In genomic region chr4:8160233-8160560, GRCh38 we compare ENCODE assay signal across 16 cellular contexts. TPM values are rescaled to one million over a fixed set of nuclear protein-coding genes. Genes with fewer than 3 reads are reported as not detected.
A peak's percentile ranks its signal among the peaks of the same experiment; 100 is the strongest.
DNase-seq lines count a peak whose midpoint lies in the region; ATAC-seq and TF ChIP-seq lines count a peak whose summit lies in the region.
"Had no signal": no experiment of that assay in that cellular context is flagged by ENCODE, and none has a peak within 500 bp of the region (broad histone marks: within the 10 kb centered on the region; RNA-seq: fewer than 3 reads in every experiment).

No MANE protein-coding gene starts in this region.

- H3K27me3 ChIP-seq in endodermal cell (ENCODE audit: control insufficient read depth, insufficient read depth, low read length, poor library complexity, severe bottlenecking): peaks cover 52% of the 10 kb centered on the region
- H3K27me3 ChIP-seq in gastrocnemius medialis: no peaks in the 10 kb centered on the region

- TF ChIP-seq POLR2A in gastrocnemius medialis (IDR thresholded peaks at IDR 0.05): no peak

- in situ Hi-C loops in gastrocnemius medialis (cut with MboI; ENCODE audit: low sequenced_read_pairs in 4 of 4): loop anchor here in 3 of 4 donors (10.0 kb wide), 1 partner anchor 55 kb away; no protein-coding TSS in a partner anchor

- no peak overlapping the region for H3K9ac ChIP-seq in endodermal cell (ENCODE audit: extremely low read depth, low read length, poor library complexity, severe bottlenecking)

- CTCF ChIA-PET in activated naive CD4-positive, alpha-beta T cell treated with anti-CD3 and anti-CD28 coated beads, Interleukin-2, amount 10 ng/mL, durations not matched to agents 7 days and 5 days (lab: Charles Lee): no interaction called here

- ATAC-seq in activated naive CD4-positive, alpha-beta T cell treated with anti-CD3 and anti-CD28 coated beads, Interleukin-2, amount 50 U/mL, for 72 hours: no peak
- ATAC-seq in gastrocnemius medialis (no peak), omental fat pad (ENCODE audit: low FRiP score) (no peak), GM18907 (IDR thresholded peaks at IDR 0.05; ENCODE audit: unreplicated experiment) (no peak)

- H3K9me3 Mint-ChIP-seq in activated naive CD4-positive, alpha-beta T cell treated with anti-CD3 and anti-CD28 coated beads, Interleukin-2, amount 10 ng/mL, durations not matched to agents 7 days and 5 days: no peaks in the 10 kb centered on the region
- H3K9me3 Mint-ChIP-seq in activated naive CD4-positive, alpha-beta T cell treated with anti-CD3 and anti-CD28 coated beads, Interleukin-2, amount 50 U/mL, for 72 hours: no peaks in the 10 kb centered on the region
- H3K9me3 Mint-ChIP-seq in IgD-negative memory B cell (no peaks in the 10 kb centered on the region), endodermal cell (no peaks in the 10 kb centered on the region)
- H3K9me3 Mint-ChIP-seq: activated T-cell treated with anti-CD3 and anti-CD28 coated beads, Interleukin-2, amount 50 U/mL, for 24 hours had no signal

- peaks cover 64% of the 10 kb centered on the region for H3K27me3 Mint-ChIP-seq in activated naive CD4-positive, alpha-beta T cell treated with anti-CD3 and anti-CD28 coated beads, Interleukin-2, amount 10 ng/mL, durations not matched to agents 7 days and 5 days
- H3K27me3 Mint-ChIP-seq in IgD-negative memory B cell (peaks cover 12% of the 10 kb centered on the region), endodermal cell (ENCODE audit: insufficient read depth) (peaks cover 52% of the 10 kb centered on the region)

- no peaks in the 10 kb centered on the region for H3K4me1 ChIP-seq in endodermal cell (ENCODE audit: control insufficient read depth, insufficient read depth, low read length)
- peaks cover 61 to 65% of the 10 kb centered on the region in 2 donors for H3K4me1 ChIP-seq in gastrocnemius medialis

- no peak overlapping the region for H3K27ac ChIP-seq in endodermal cell (ENCODE audit: low read depth, low read length)
- H3K27ac ChIP-seq in gastrocnemius medialis: peak overlapping the region; percentile 83 to 99 (median 87)
- H3K27ac ChIP-seq: PC-9 had no signal

- no peak overlapping the region for H3K27ac Mint-ChIP-seq in activated naive CD4-positive, alpha-beta T cell treated with anti-CD3 and anti-CD28 coated beads, Interleukin-2, amount 10 ng/mL, durations not matched to agents 7 days and 5 days
- H3K27ac Mint-ChIP-seq in activated naive CD4-positive, alpha-beta T cell treated with anti-CD3 and anti-CD28 coated beads, Interleukin-2, amount 50 U/mL, for 72 hours: no peak overlapping the region
- H3K27ac Mint-ChIP-seq in IgD-negative memory B cell (peak overlapping the region in 1 of 3 donors; percentile 87), endodermal cell (no peak overlapping the region)
- H3K27ac Mint-ChIP-seq: activated T-cell treated with anti-CD3 and anti-CD28 coated beads, Interleukin-2, amount 50 U/mL, for 24 hours had no signal

- no peak for DNase-seq in activated naive CD4-positive, alpha-beta T cell treated with anti-CD3 and anti-CD28 coated beads, Interleukin-2, amount 10 ng/mL, durations not matched to agents 7 days and 5 days
- no peak for DNase-seq in activated naive CD4-positive, alpha-beta T cell treated with anti-CD3 and anti-CD28 coated beads, Interleukin-2, amount 50 U/mL, for 72 hours (ENCODE audit: low spot score in 2 of 2)
- DNase-seq in endodermal cell (no peak), gastrocnemius medialis (peak in 1 of 2 donors; percentile 17), NCI-H2171 treated with DMSO at 0.1 percent for 48 hours (lab: John Stamatoyannopoulos, UW) (no peak), omental fat pad (ENCODE audit: low spot score) (no peak)
- DNase-seq: activated T-cell treated with anti-CD3 and anti-CD28 coated beads, Interleukin-2, amount 50 U/mL, for 24 hours; mesenchymal stem cell; NCI-H1417 treated with DMSO at 0.1 percent for 48 hours; NCI-H526 treated with DMSO at 0.1 percent for 48 hours; occipital lobe; PC-9; SW 1271 had no signal

- intact Hi-C loops in gastrocnemius medialis (cut with DNase I; ENCODE audit: low total_unique reads): no loop called here

- H3K36me3 Mint-ChIP-seq in activated naive CD4-positive, alpha-beta T cell treated with anti-CD3 and anti-CD28 coated beads, Interleukin-2, amount 10 ng/mL, durations not matched to agents 7 days and 5 days: peaks cover 3% of the 10 kb centered on the region
- H3K36me3 Mint-ChIP-seq in activated naive CD4-positive, alpha-beta T cell treated with anti-CD3 and anti-CD28 coated beads, Interleukin-2, amount 50 U/mL, for 72 hours: peaks cover 5% of the 10 kb centered on the region in 2 donors
- peaks cover 5% of the 10 kb centered on the region for H3K36me3 Mint-ChIP-seq in IgD-negative memory B cell
- H3K36me3 Mint-ChIP-seq in endodermal cell (ENCODE audit: low read depth): no peaks in the 10 kb centered on the region

- peak overlapping the region; percentile 70 for H3K4me3 Mint-ChIP-seq in activated naive CD4-positive, alpha-beta T cell treated with anti-CD3 and anti-CD28 coated beads, Interleukin-2, amount 10 ng/mL, durations not matched to agents 7 days and 5 days
- peak overlapping the region in 3 of 4 donors; percentile 78 to 97 (median 92) for H3K4me3 Mint-ChIP-seq in IgD-negative memory B cell
- peak overlapping the region; percentile 84 for H3K4me3 Mint-ChIP-seq in endodermal cell

- H3K4me3 ChIP-seq in endodermal cell (ENCODE audit: low read length): no peak overlapping the region
- peak overlapping the region; percentile 69 to 92 (median 80) for H3K4me3 ChIP-seq in gastrocnemius medialis

- WGBS in endodermal cell (ENCODE audit: insufficient coverage in 1 of 2, insufficient read length in 1 of 2), 2 experiments: 80 to 88% methylated on average over 4 of the region's 4 CpGs

- peaks cover 9% of the 10 kb centered on the region for H3K4me1 Mint-ChIP-seq in activated naive CD4-positive, alpha-beta T cell treated with anti-CD3 and anti-CD28 coated beads, Interleukin-2, amount 10 ng/mL, durations not matched to agents 7 days and 5 days
- H3K4me1 Mint-ChIP-seq in IgD-negative memory B cell (peaks cover 23 to 32% (median 28%) of the 10 kb centered on the region in 3 donors), endodermal cell (peaks cover 4% of the 10 kb centered on the region)

- H3K36me3 ChIP-seq in endodermal cell (ENCODE audit: control insufficient read depth, insufficient read depth, low read length) (no peaks in the 10 kb centered on the region), gastrocnemius medialis (no peaks in the 10 kb centered on the region)
- H3K36me3 ChIP-seq: HAP-1 had no signal

- H3K9me3 ChIP-seq in endodermal cell (ENCODE audit: control insufficient read depth, low read length) (no peaks in the 10 kb centered on the region), gastrocnemius medialis (no peaks in the 10 kb centered on the region)
- H3K9me3 ChIP-seq: HAP-1 had no signal

- TF ChIP-seq CTCF in endodermal cell (conservative IDR thresholded peaks at IDR 0.05) (no peak), gastrocnemius medialis (IDR thresholded peaks at IDR 0.05 in 4 of 5, conservative IDR thresholded peaks at IDR 0.05 in 1 of 5) (no peak), omental fat pad (IDR thresholded peaks at IDR 0.05) (no peak)

RNA-seq across cellular contexts. Expression of gene ABLIM2, which starts 1.6 kb away (rescaled TPM):
- total RNA-seq in activated naive CD4-positive, alpha-beta T cell treated with anti-CD3 and anti-CD28 coated beads, Interleukin-2, amount 50 U/mL, for 72 hours: under 1 TPM; 0.27 to 0.41 TPM
- polyA plus RNA-seq in IgD-negative memory B cell: 1.3 TPM
- 1 to 10 TPM in 1 of 2 donors, under 1 TPM in 1; 0.35 to 1.6 TPM for total RNA-seq in endodermal cell
- polyA plus RNA-seq in endodermal cell (2013, experiment 1 of 2): 1.4 TPM
- 2.5 TPM for polyA plus RNA-seq in endodermal cell (2013, experiment 2 of 2)
- 100 to 1,000 TPM; 177 to 281 (median 244) TPM for total RNA-seq in gastrocnemius medialis
- 10 to 100 TPM; 10.1 to 34.2 (median 13.7) TPM for total RNA-seq in omental fat pad

RNA-seq across cellular contexts. Expression of gene SH3TC1, which starts 38.9 kb away (rescaled TPM):
- 10 to 100 TPM; 12.2 to 22.2 TPM for total RNA-seq in activated naive CD4-positive, alpha-beta T cell treated with anti-CD3 and anti-CD28 coated beads, Interleukin-2, amount 50 U/mL, for 72 hours
- polyA plus RNA-seq in IgD-negative memory B cell: 39.8 TPM
- total RNA-seq in endodermal cell (1 to 10 TPM; 1.9 to 2.6 TPM), gastrocnemius medialis (1 to 10 TPM; 2.9 to 8.5 (median 5.8) TPM), omental fat pad (10 to 100 TPM; 23.0 to 70.3 (median 29.1) TPM)
- 0.39 TPM for polyA plus RNA-seq in endodermal cell (2013, experiment 1 of 2)
- polyA plus RNA-seq in endodermal cell (2013, experiment 2 of 2): 0.58 TPM

Comparison
In these comparisons a context has a peak if more than half of its experiments do, and no peak if none do; other contexts are left out.
1. RNA of gene ABLIM2, which starts 1.6 kb away (total RNA-seq): 177 to 281 TPM in gastrocnemius medialis; 10.1 to 34.2 TPM in omental fat pad, 0.35 to 1.6 TPM in endodermal cell and 0.27 to 0.41 TPM in activated naive CD4-positive, alpha-beta T cell treated with anti-CD3 and anti-CD28 coated beads, Interleukin-2, amount 50 U/mL, for 72 hours; every median in the first group is over 4 times any median in the second.
2. Peak in every context shown above with its lines, with median percentiles within 50 percentile points of each other: H3K4me3 Mint-ChIP-seq.